Comparison of ENCODE assay signal across 1 cellular context in the genomic region with DNA sequence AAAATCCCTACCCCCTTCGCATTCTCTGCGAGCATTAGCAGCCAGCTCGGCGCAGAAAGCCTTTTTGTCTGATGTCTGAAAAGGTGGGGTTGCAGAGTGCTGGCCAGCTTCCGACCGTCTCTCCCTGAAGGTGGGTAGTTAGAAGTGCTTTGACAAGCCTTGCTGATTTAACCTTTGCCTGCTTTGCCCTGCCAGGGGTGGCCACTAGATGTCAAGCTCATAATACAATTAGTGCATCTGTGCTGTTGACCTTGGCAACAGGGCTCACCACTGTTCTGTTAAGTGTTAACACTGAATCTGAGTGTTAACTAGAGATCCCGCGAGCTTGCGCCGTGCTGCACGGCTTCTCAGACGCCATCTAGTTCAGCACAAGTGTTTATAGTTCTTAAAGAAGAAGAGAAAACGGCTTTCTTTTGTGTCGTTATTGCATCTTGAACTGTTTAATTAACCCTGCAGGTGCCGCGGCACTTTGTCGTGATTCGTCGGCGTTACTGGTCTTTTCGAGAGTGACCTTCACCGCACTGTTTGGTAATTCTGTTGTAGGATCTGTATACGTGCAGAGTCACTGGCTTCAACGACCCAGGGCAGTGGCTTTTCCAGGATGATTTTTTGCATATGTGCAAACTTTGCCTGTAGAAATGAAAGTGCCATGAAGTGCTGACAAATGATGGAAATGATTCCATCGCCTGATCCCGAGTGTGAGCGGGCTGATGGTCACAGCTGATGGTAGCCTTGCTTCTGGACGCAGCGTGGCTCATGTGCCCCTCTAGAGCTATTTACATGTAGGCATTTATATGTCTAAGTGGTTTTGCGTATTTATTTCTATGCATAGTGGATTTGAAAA.
TF ChIP-seq lines count a peak whose summit lies in the region.

No MANE protein-coding gene starts in this region.

TF ChIP-seq in IMR-90, 13 proteins besides CTCF, POLR2A, EP300 and RAD21 (continued from another document):
- TF ChIP-seq, protein P1, sequence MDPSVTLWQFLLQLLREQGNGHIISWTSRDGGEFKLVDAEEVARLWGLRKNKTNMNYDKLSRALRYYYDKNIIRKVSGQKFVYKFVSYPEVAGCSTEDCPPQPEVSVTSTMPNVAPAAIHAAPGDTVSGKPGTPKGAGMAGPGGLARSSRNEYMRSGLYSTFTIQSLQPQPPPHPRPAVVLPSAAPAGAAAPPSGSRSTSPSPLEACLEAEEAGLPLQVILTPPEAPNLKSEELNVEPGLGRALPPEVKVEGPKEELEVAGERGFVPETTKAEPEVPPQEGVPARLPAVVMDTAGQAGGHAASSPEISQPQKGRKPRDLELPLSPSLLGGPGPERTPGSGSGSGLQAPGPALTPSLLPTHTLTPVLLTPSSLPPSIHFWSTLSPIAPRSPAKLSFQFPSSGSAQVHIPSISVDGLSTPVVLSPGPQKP (IDR thresholded peaks at IDR 0.05; ENCODE audit: borderline replicate concordance, low read depth, low read length): no peak
- TF ChIP-seq, protein P2, sequence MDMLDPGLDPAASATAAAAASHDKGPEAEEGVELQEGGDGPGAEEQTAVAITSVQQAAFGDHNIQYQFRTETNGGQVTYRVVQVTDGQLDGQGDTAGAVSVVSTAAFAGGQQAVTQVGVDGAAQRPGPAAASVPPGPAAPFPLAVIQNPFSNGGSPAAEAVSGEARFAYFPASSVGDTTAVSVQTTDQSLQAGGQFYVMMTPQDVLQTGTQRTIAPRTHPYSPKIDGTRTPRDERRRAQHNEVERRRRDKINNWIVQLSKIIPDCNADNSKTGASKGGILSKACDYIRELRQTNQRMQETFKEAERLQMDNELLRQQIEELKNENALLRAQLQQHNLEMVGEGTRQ (IDR thresholded peaks at IDR 0.05; ENCODE audit: low read depth, low read length): no peak
- TF ChIP-seq FOS (IDR thresholded peaks at IDR 0.05; ENCODE audit: low read depth, low read length): no peak
